Comparison of ENCODE assay signal across 15 cellular contexts in genomic region chr6:160951187-160952030, GRCh38.
"Had no signal": no experiment of that assay in that cellular context is flagged by ENCODE, and none has a peak within 500 bp of the region (broad histone marks: within the 10 kb centered on the region; RNA-seq: fewer than 3 reads in every experiment).

No MANE protein-coding gene starts in this region.

- DNase-seq: activated CD4-positive, alpha-beta memory T cell treated with anti-CD3 and anti-CD28 coated beads for 36 hours; activated gamma-delta T cell treated with Interleukin-2 at 50 U/mL for 16 hours; activated naive CD8-positive, alpha-beta T cell treated with anti-CD3 and anti-CD28 coated beads for 36 hours; activated T-cell treated with anti-CD3 and anti-CD28 coated beads, Interleukin-2, amount 50 U/mL, for 48 hours; effector CD4-positive, alpha-beta T cell; nephron progenitor cell; SW 1271; thyroid gland had no signal

- H3K27ac Mint-ChIP-seq: activated CD4-positive, alpha-beta memory T cell treated with anti-CD3 and anti-CD28 coated beads for 36 hours; activated naive CD8-positive, alpha-beta T cell treated with anti-CD3 and anti-CD28 coated beads for 36 hours; memory B cell; nephron progenitor cell had no signal

- H3K4me3 Mint-ChIP-seq: activated CD4-positive, alpha-beta memory T cell treated with anti-CD3 and anti-CD28 coated beads for 36 hours; activated naive CD8-positive, alpha-beta T cell treated with anti-CD3 and anti-CD28 coated beads for 36 hours; memory B cell; nephron progenitor cell had no signal

- H3K27me3 ChIP-seq: hepatocyte, pancreas, stomach, thyroid gland, vagina had no signal

- H3K36me3 ChIP-seq: pancreas, stomach, thyroid gland, vagina had no signal

- H3K4me3 ChIP-seq: hepatocyte, pancreas, stomach, thyroid gland, vagina had no signal

- FAIRE-seq: colon, endothelial cell of umbilical vein, pancreas had no signal

- H3K79me2 ChIP-seq: hepatocyte had no signal

- H3K9me3 Mint-ChIP-seq: activated CD4-positive, alpha-beta memory T cell treated with anti-CD3 and anti-CD28 coated beads for 36 hours; activated naive CD8-positive, alpha-beta T cell treated with anti-CD3 and anti-CD28 coated beads for 36 hours; nephron progenitor cell had no signal

- H3K36me3 Mint-ChIP-seq: activated CD4-positive, alpha-beta memory T cell treated with anti-CD3 and anti-CD28 coated beads for 36 hours; activated naive CD8-positive, alpha-beta T cell treated with anti-CD3 and anti-CD28 coated beads for 36 hours; memory B cell had no signal

- H3K27ac ChIP-seq: hepatocyte, thyroid gland, vagina had no signal

- H3K9me3 ChIP-seq: pancreas, stomach, thyroid gland, vagina had no signal

- H3K4me1 ChIP-seq: thyroid gland, vagina had no signal

- H3K4me1 Mint-ChIP-seq: activated naive CD8-positive, alpha-beta T cell treated with anti-CD3 and anti-CD28 coated beads for 36 hours; memory B cell; nephron progenitor cell had no signal
